In genomic region chr3:155078959-155079794, GRCh38 we compare ENCODE assay signal across 8 cellular contexts. TPM values are rescaled to one million over a fixed set of nuclear protein-coding genes. Genes with fewer than 3 reads are reported as not detected.
A peak's percentile ranks its signal among the peaks of the same experiment; 100 is the strongest.
DNase-seq lines count a peak whose midpoint lies in the region; ATAC-seq, FAIRE-seq and TF ChIP-seq lines count a peak whose summit lies in the region.

No MANE protein-coding gene starts in this region.

- no peak overlapping the region for H3K27ac Mint-ChIP-seq in natural killer cell

- no peak for FAIRE-seq in endothelial cell of umbilical vein (lab: Jason Lieb, UNC)

- H2AFZ ChIP-seq in Loucy (ENCODE audit: low read length) = peak overlapping the region; percentile 100
- H2AFZ ChIP-seq in endothelial cell of umbilical vein (ENCODE audit: low read depth, low read length) = peak overlapping the region; percentile 100

- H4K20me1 ChIP-seq in Loucy (ENCODE audit: insufficient read depth, low read length, poor library complexity, severe bottlenecking) (no peaks in the 10 kb centered on the region), endothelial cell of umbilical vein (replicated peaks; ENCODE audit: control insufficient read depth, extremely low read depth, insufficient read depth, low read length) (no peaks in the 10 kb centered on the region)

- H3K4me1 ChIP-seq in Loucy (ENCODE audit: insufficient read depth, low read length, poor library complexity, severe bottlenecking) (peaks cover 17% of the 10 kb centered on the region), endothelial cell of umbilical vein (ENCODE audit: control insufficient read depth, extremely low read depth, insufficient read depth, low read length) (peaks cover 19% of the 10 kb centered on the region)

- peaks cover 31 to 35% of the 10 kb centered on the region in 2 donors for H3K27me3 Mint-ChIP-seq in natural killer cell (ENCODE audit: low read depth in 2 of 2)

- H3K4me3 Mint-ChIP-seq in natural killer cell = peak overlapping the region; percentile 41

- TF ChIP-seq CTCF in AG10803 (conservative IDR thresholded peaks at IDR 0.05; ENCODE audit: low read length) = peak; percentile 25
- no peak for TF ChIP-seq CTCF in Loucy (conservative IDR thresholded peaks at IDR 0.05; ENCODE audit: low read length)
- TF ChIP-seq CTCF in endothelial cell of umbilical vein (IDR thresholded peaks at IDR 0.05; ENCODE audit: extremely low read depth in 1 of 2, insufficient read depth in 1 of 2, low read depth in 1 of 2, low read length in 2 of 2) = no peak
- TF ChIP-seq CTCF in natural killer cell (IDR thresholded peaks at IDR 0.05) = no peak

- H3K9me2 ChIP-seq in Loucy (replicated peaks; ENCODE audit: low read depth, low read length) = no peaks in the 10 kb centered on the region

- intact Hi-C loops in endothelial cell of umbilical vein (cut with micrococcal nuclease) (loop anchor here (1.0 kb wide), 1 partner anchor 8 kb away; no protein-coding TSS in a partner anchor), natural killer cell (cut with micrococcal nuclease) (no loop called here)

- H3K4me3 ChIP-seq in AG10803 (ENCODE audit: low read length) = peak overlapping the region; percentile 86
- peak overlapping the region; percentile 88 for H3K4me3 ChIP-seq in Loucy (ENCODE audit: low read length, poor library complexity, severe bottlenecking)
- peak overlapping the region; percentile 71 to 92 (median 89) for H3K4me3 ChIP-seq in endothelial cell of umbilical vein (replicated peaks in 1 of 3; ENCODE audit: insufficient read depth in 1 of 3, low read depth in 1 of 3, low read length in 3 of 3)

- POLR2A ChIA-PET in endothelial cell of umbilical vein (lab: Charles Lee) = no interaction called here

- DNase-seq in AG10803 (ENCODE audit: low read depth) (peak; percentile 71), endothelial cell of umbilical vein (ENCODE audit: low read depth, low spot score) (peak; percentile 32), natural killer cell (no peak), NCI-H510A treated with DMSO at 0.1 percent for 48 hours (lab: John Stamatoyannopoulos, UW) (no peak)

- TF ChIP-seq POLR2A in endothelial cell of umbilical vein (IDR thresholded peaks at IDR 0.05; ENCODE audit: low read depth, low read length) = no peak

- H3K9me3 Mint-ChIP-seq in natural killer cell = peaks cover 2 to 8% of the 10 kb centered on the region in 2 donors

- H3K79me2 ChIP-seq in Loucy (ENCODE audit: insufficient read depth, low read length) (no peaks in the 10 kb centered on the region), endothelial cell of umbilical vein (ENCODE audit: control insufficient read depth, insufficient read depth, low read length) (no peaks in the 10 kb centered on the region)

- no peaks in the 10 kb centered on the region for H3K36me3 ChIP-seq in Loucy (ENCODE audit: insufficient read depth, low read length)
- H3K36me3 ChIP-seq in endothelial cell of umbilical vein (ENCODE audit: control insufficient read depth in 2 of 2, extremely low read depth in 1 of 2, insufficient read depth in 2 of 2, low read length in 2 of 2) = no peaks in the 10 kb centered on the region

- H3K9me3 ChIP-seq in Loucy (ENCODE audit: insufficient read depth, low read depth, low read length) (no peaks in the 10 kb centered on the region), endothelial cell of umbilical vein (replicated peaks; ENCODE audit: control insufficient read depth, insufficient read depth, low read length) (no peaks in the 10 kb centered on the region)

- peak in 1 of 3 donors; percentile 32 for ATAC-seq in natural killer cell
- no peak for ATAC-seq in HG03095 (IDR thresholded peaks at IDR 0.05; ENCODE audit: unreplicated experiment)
- ATAC-seq in GM19463 (IDR thresholded peaks at IDR 0.05; ENCODE audit: unreplicated experiment) = no peak
- ATAC-seq in HG02938 (IDR thresholded peaks at IDR 0.05; ENCODE audit: unreplicated experiment) = no peak

- CTCF ChIA-PET in endothelial cell of umbilical vein (lab: Charles Lee) = interaction anchor here (1.3 to 1.6 kb wide), 3 partner anchors 8 to 122 kb away, joined by 3 to 6 read pairs (median 6); no protein-coding TSS in a partner anchor

- H3K9ac ChIP-seq in Loucy (ENCODE audit: low read depth, low read length, poor library complexity, severe bottlenecking) (peak overlapping the region; percentile 62), endothelial cell of umbilical vein (replicated peaks; ENCODE audit: extremely low read depth, insufficient read depth, low read length) (peak overlapping the region; percentile 76)

- H3K27me3 ChIP-seq in Loucy (ENCODE audit: insufficient read depth, low read length, poor library complexity, severe bottlenecking) (no peaks in the 10 kb centered on the region), endothelial cell of umbilical vein (ENCODE audit: control insufficient read depth in 2 of 2, insufficient read depth in 2 of 2, low read length in 2 of 2) (no peaks in the 10 kb centered on the region)

- H3K4me2 ChIP-seq in Loucy (ENCODE audit: low read depth, low read length, poor library complexity, severe bottlenecking) (peak overlapping the region; percentile 88), endothelial cell of umbilical vein (ENCODE audit: insufficient read depth, low read length) (peak overlapping the region; percentile 100)

- peaks cover 0 to 6% of the 10 kb centered on the region in 2 donors for H3K4me1 Mint-ChIP-seq in natural killer cell

- no TSS peak for BruUV-seq in endothelial cell of umbilical vein (replicated peaks; lab: Mats Ljungman, UMichigan)

- no peaks in the 10 kb centered on the region for H3F3A ChIP-seq in Loucy (ENCODE audit: low read depth)

- H3K36me3 Mint-ChIP-seq in natural killer cell = peaks cover 8% of the 10 kb centered on the region

- dilution Hi-C loops in endothelial cell of umbilical vein (cut with MboI; ENCODE audit: extremely low pct_ligation_motif_present, low sequenced_read_pairs) = no loop called here

- no peaks in the 10 kb centered on the region for H3K9me1 ChIP-seq in endothelial cell of umbilical vein (replicated peaks; ENCODE audit: control insufficient read depth, extremely low read depth, insufficient read depth, low read length)

- H3K27ac ChIP-seq in endothelial cell of umbilical vein (ENCODE audit: insufficient read depth, low read depth, low read length) = peak overlapping the region; percentile 34

TF ChIP-seq in endothelial cell of umbilical vein, 7 proteins besides CTCF, POLR2A, EP300 and RAD21:
- TF ChIP-seq EZH2 (IDR thresholded peaks at IDR 0.05; ENCODE audit: borderline replicate concordance, low read depth, low read length, severe bottlenecking) (peak; percentile 21), JUN (IDR thresholded peaks at IDR 0.05; ENCODE audit: borderline replicate concordance, insufficient read depth, insufficient read length, low read depth) (no peak)

RNA-seq across cellular contexts. Expression of gene MME, which starts 0.9 kb away (rescaled TPM):
- 8.4 and 10.5 TPM in 2 replicates for total RNA-seq in endothelial cell of umbilical vein
- polyA plus RNA-seq in endothelial cell of umbilical vein = 5.6 and 6.0 TPM in 2 replicates
- polyA plus RNA-seq in endothelial cell of umbilical vein (2011; cell fraction: cytosol; rRNA removed) = 6.0 and 6.5 TPM in 2 replicates
- polyA plus RNA-seq in endothelial cell of umbilical vein (2011; cell fraction: nucleus; rRNA removed) = 4.1 and 5.7 TPM in 2 replicates
- polyA plus RNA-seq in endothelial cell of umbilical vein (2012) = 6.3 and 13.5 TPM in 2 replicates
- 15.3 and 17.2 TPM in 2 replicates for polyA minus RNA-seq in endothelial cell of umbilical vein
- polyA minus RNA-seq in endothelial cell of umbilical vein (2011; cell fraction: cytosol; rRNA and poly(A)+ RNA removed) = not detected
- 9.5 and 14.7 TPM in 2 replicates for polyA minus RNA-seq in endothelial cell of umbilical vein (2011; cell fraction: nucleus; rRNA and poly(A)+ RNA removed)
- total RNA-seq in natural killer cell = 1 to 10 TPM in 1 of 3 donors, under 1 TPM in 1, not detected in 1; 0.16 to 6.1 TPM

Comparison
In these comparisons a context has a peak if more than half of its experiments do, and no peak if none do; other contexts are left out.
1. DNase-seq: peak in AG10803 (single experiment) and endothelial cell of umbilical vein (single experiment); none in natural killer cell (single experiment) and NCI-H510A treated with DMSO at 0.1 percent for 48 hours (single experiment).
2. Peak in every context shown above with its lines, with median percentiles within 50 percentile points of each other: H3K4me3 ChIP-seq.